In the genomic region with DNA sequence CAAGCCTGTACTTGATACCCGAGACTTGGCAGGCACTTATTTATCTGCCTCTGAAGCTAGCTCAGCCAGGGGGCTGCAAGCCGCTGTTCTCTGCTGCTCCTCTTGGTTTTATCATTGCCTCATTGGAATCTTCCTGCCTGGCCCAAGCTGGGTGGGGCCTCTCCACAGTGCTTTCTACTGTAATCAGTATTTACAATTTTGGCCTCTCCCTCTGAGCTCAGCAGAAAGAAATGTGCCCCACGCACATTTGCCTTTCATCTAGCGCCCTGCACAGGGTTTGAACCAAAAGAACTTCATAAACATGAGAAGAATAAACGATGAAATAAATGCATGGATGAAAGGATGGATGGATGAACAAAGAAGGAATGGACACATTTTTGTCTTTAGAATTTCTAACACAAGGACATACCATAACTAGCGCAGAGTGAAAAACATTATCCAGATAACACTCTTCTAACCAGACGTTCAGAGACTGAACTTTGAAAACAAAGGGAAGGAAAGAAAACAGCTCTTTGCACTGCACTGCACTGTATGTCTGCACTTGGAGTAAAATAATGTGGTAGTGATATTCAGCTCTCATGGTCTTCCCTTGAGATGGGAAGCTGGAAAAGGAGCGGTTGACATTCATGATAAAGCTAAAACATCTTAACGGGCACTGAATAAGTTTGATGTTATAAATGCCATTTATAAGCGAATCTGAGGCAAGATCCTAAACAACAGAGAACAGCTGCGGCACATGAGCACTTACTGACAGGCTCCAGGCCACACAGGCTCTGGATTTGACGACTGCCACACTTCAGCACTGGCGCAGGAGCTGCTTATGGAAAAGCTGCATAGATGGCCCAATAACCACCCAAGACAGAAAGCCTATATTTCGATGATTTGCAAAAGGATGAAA, we compare ENCODE assay signal across 8 cellular contexts.
A peak's percentile ranks its signal among the peaks of the same experiment; 100 is the strongest.
DNase-seq lines count a peak whose midpoint lies in the region; ATAC-seq and TF ChIP-seq lines count a peak whose summit lies in the region.

No MANE protein-coding gene starts in this region.

- DNase-seq in Right ventricle myocardium superior: no peak
- no peak for DNase-seq in cardiac septum (ENCODE audit: low spot score)
- DNase-seq in astrocyte of the spinal cord (ENCODE audit: low read depth, low spot score): peak; percentile 61
- DNase-seq in iPS-NIHi7 (ENCODE audit: extremely low spot score): peak; percentile 68
- no peak for DNase-seq in NCI-H1092 (lab: John Stamatoyannopoulos, UW)
- no peak for DNase-seq in GM19240 (ENCODE audit: insufficient read length, low spot score)
- DNase-seq in NCI-H2171 treated with DMSO at 0.1 percent for 48 hours (lab: John Stamatoyannopoulos, UW): no peak
- DNase-seq in NCI-H2196 treated with DMSO at 0.1 percent for 48 hours (lab: John Stamatoyannopoulos, UW; ENCODE audit: unreplicated experiment): no peak

- peak; percentile 64 for ATAC-seq in Right ventricle myocardium superior (ENCODE audit: poor library complexity)

- no peak for TF ChIP-seq CTCF in astrocyte of the spinal cord (IDR thresholded peaks at IDR 0.05; ENCODE audit: low read depth, low read length)

- intact Hi-C loops in Right ventricle myocardium superior (cut with DNase I): no loop called here
- intact Hi-C loops in cardiac septum (cut with DNase I): no loop called here

- no peak overlapping the region for H3K4me3 ChIP-seq in astrocyte of the spinal cord (ENCODE audit: low read depth, low read length)

- in situ Hi-C loops in astrocyte of the spinal cord (cut with HindIII; ENCODE audit: low sequenced_read_pairs): no loop called here

Comparison
In these comparisons a context has a peak if more than half of its experiments do, and no peak if none do; other contexts are left out.
1. DNase-seq: peak in astrocyte of the spinal cord (single experiment) and iPS-NIHi7 (single experiment); none in Right ventricle myocardium superior (single experiment), cardiac septum (single experiment), NCI-H1092 (single experiment), GM19240 (single experiment), NCI-H2171 treated with DMSO at 0.1 percent for 48 hours (single experiment) and NCI-H2196 treated with DMSO at 0.1 percent for 48 hours (single experiment).